8 cellular contexts compared by ENCODE assay signal in genomic region chrX:119729408-119730201, GRCh38. TPM values are rescaled to one million over a fixed set of nuclear protein-coding genes. Genes with fewer than 3 reads are reported as not detected.
DNase-seq lines count a peak whose midpoint lies in the region; ATAC-seq, FAIRE-seq and TF ChIP-seq lines count a peak whose summit lies in the region.

No MANE protein-coding gene starts in this region.

- H3K79me2 ChIP-seq in MM.1S (ENCODE audit: low read length) (no peaks in the 10 kb centered on the region), astrocyte (ENCODE audit: insufficient read depth, low read length) (no peaks in the 10 kb centered on the region)

- H3K27me3 ChIP-seq in MM.1S (replicated peaks; ENCODE audit: insufficient read depth, low read length), result no peaks in the 10 kb centered on the region
- H3K27me3 ChIP-seq in astrocyte (ENCODE audit: insufficient read depth, low read length), result no peaks in the 10 kb centered on the region

- H3K4me3 Mint-ChIP-seq in T-helper 17 cell, result no peak overlapping the region
- no peak overlapping the region for H3K4me3 Mint-ChIP-seq in astrocyte (ENCODE audit: unreplicated experiment)

- H3F3A ChIP-seq in MM.1S (ENCODE audit: insufficient read depth, low read length), result peaks cover 7% of the 10 kb centered on the region

- H3K4me1 ChIP-seq in MM.1S (ENCODE audit: low read length) (peaks cover 7% of the 10 kb centered on the region), astrocyte (ENCODE audit: insufficient read depth, low read length) (no peaks in the 10 kb centered on the region)

- H3K27me3 Mint-ChIP-seq in T-helper 17 cell (no peaks in the 10 kb centered on the region), astrocyte (ENCODE audit: low read depth, unreplicated experiment) (peaks cover 7% of the 10 kb centered on the region)

- H3K9ac ChIP-seq in MM.1S (ENCODE audit: low read length), result no peak overlapping the region
- no peak overlapping the region for H3K9ac ChIP-seq in astrocyte (ENCODE audit: low read length)

- FAIRE-seq in astrocyte (lab: Jason Lieb, UNC), result peak; percentile 32
- peak; percentile 97 for FAIRE-seq in islet of Langerhans (lab: Jason Lieb, UNC)

- peak; percentile 59 for ATAC-seq in T-helper 17 cell

- no peak overlapping the region for H3K4me2 ChIP-seq in MM.1S (ENCODE audit: low read depth, low read length)
- no peak overlapping the region for H3K4me2 ChIP-seq in astrocyte (ENCODE audit: low read length)

- H3K27ac ChIP-seq in MM.1S (ENCODE audit: low read length), result no peak overlapping the region
- no peak overlapping the region for H3K27ac ChIP-seq in astrocyte (ENCODE audit: low read depth, low read length)

- H3K9me3 ChIP-seq in MM.1S (replicated peaks; ENCODE audit: insufficient read depth, low read length) (no peaks in the 10 kb centered on the region), T-helper 17 cell (ENCODE audit: control insufficient read depth, low read length, poor library complexity, severe bottlenecking) (no peaks in the 10 kb centered on the region), astrocyte (ENCODE audit: insufficient read depth, low read depth, low read length) (no peaks in the 10 kb centered on the region)

- no peak overlapping the region for H3K27ac Mint-ChIP-seq in T-helper 17 cell
- no peak overlapping the region for H3K27ac Mint-ChIP-seq in astrocyte (ENCODE audit: unreplicated experiment)

- H2AFZ ChIP-seq in MM.1S (ENCODE audit: low read length), result no peak overlapping the region
- no peak overlapping the region for H2AFZ ChIP-seq in astrocyte (ENCODE audit: low read depth, low read length)

- no peaks in the 10 kb centered on the region for H3K36me3 Mint-ChIP-seq in T-helper 17 cell (ENCODE audit: low read depth)
- no peaks in the 10 kb centered on the region for H3K36me3 Mint-ChIP-seq in astrocyte (ENCODE audit: low read depth, unreplicated experiment)

- H3K9me2 ChIP-seq in MM.1S (replicated peaks; ENCODE audit: insufficient read depth, low read length), result no peaks in the 10 kb centered on the region

- H4K20me1 ChIP-seq in MM.1S (ENCODE audit: insufficient read depth, low read length), result no peaks in the 10 kb centered on the region
- H4K20me1 ChIP-seq in astrocyte (ENCODE audit: insufficient read depth, low read length), result no peaks in the 10 kb centered on the region

- no peaks in the 10 kb centered on the region for H3K9me3 Mint-ChIP-seq in astrocyte (ENCODE audit: unreplicated experiment)

- H3K36me3 ChIP-seq in MM.1S (replicated peaks; ENCODE audit: insufficient read depth, low read length) (no peaks in the 10 kb centered on the region), astrocyte (ENCODE audit: insufficient read depth, low read length) (no peaks in the 10 kb centered on the region)

- DNase-seq in activated gamma-delta T cell treated with Interleukin-2 at 50 U/mL for 16 hours (peak; percentile 72), activated gamma-delta T cell (lab: John Stamatoyannopoulos, UW) (no peak), MM.1S (peak; percentile 77), T-helper 17 cell (peak; percentile 22 to 54 (median 31)), astrocyte (ENCODE audit: low read depth) (no peak), NCI-H446 treated with DMSO at 0.1 percent for 48 hours (lab: John Stamatoyannopoulos, UW) (no peak)
- DNase-seq in stimulated activated CD4-positive, alpha-beta T cell treated with anti-CD3 and anti-CD28 coated beads, Interleukin-2, amount 100 ng/mL, for 24 hours, result peak; percentile 61 to 63

- peak; percentile 65 for TF ChIP-seq CTCF in MM.1S (IDR thresholded peaks at IDR 0.05; ENCODE audit: low read length)
- peak; percentile 46 for TF ChIP-seq CTCF in astrocyte (IDR thresholded peaks at IDR 0.05; ENCODE audit: insufficient read depth, low read depth, low read length)

- H3K4me3 ChIP-seq in MM.1S (ENCODE audit: low read length) (no peak overlapping the region), astrocyte (ENCODE audit: insufficient read depth, low read depth, low read length) (no peak overlapping the region)

- peaks cover 5% of the 10 kb centered on the region for H3K4me1 Mint-ChIP-seq in T-helper 17 cell
- H3K4me1 Mint-ChIP-seq in astrocyte (ENCODE audit: low read depth, unreplicated experiment), result peaks cover 2% of the 10 kb centered on the region

RNA-seq across cellular contexts. Expression of gene SOWAHD, which starts 28.8 kb away (rescaled TPM):
- total RNA-seq in T-helper 17 cell (under 1 TPM in 1 of 2 donors, not detected in 1; 0.65 TPM), astrocyte (0.54 TPM in 1 of 2 replicates, not detected in the other)

RNA-seq across cellular contexts. Expression of gene SEPTIN6, which starts 36.6 kb away (rescaled TPM):
- total RNA-seq in T-helper 17 cell (100 to 1,000 TPM; 150 to 163 TPM), astrocyte (24.7 and 25.3 TPM in 2 replicates)

Comparison
In these comparisons a context has a peak if more than half of its experiments do, and no peak if none do; other contexts are left out.
1. DNase-seq: peak in activated gamma-delta T cell treated with Interleukin-2 at 50 U/mL for 16 hours (single experiment), MM.1S (single experiment), T-helper 17 cell (3 of 3) and stimulated activated CD4-positive, alpha-beta T cell treated with anti-CD3 and anti-CD28 coated beads, Interleukin-2, amount 100 ng/mL, for 24 hours (2 of 2); none in activated gamma-delta T cell (single experiment), astrocyte (single experiment) and NCI-H446 treated with DMSO at 0.1 percent for 48 hours (single experiment).